Comparison of ENCODE assay signal across 8 cellular contexts in genomic region chr1:231335663-231336602, GRCh38. TPM values are rescaled to one million over a fixed set of nuclear protein-coding genes. Genes with fewer than 3 reads are reported as not detected.
A peak's percentile ranks its signal among the peaks of the same experiment; 100 is the strongest.
DNase-seq lines count a peak whose midpoint lies in the region; ATAC-seq and TF ChIP-seq lines count a peak whose summit lies in the region.

No MANE protein-coding gene starts in this region.

- CTCF ChIA-PET in CD4-positive, alpha-beta T cell (lab: Charles Lee): interaction anchor here (1.0 kb wide), 1 partner anchor 195 kb away, joined by 3 read pairs; no protein-coding TSS in a partner anchor

- peaks cover 81% of the 10 kb centered on the region for H3K79me2 ChIP-seq in MM.1S (ENCODE audit: low read length)
- H3K79me2 ChIP-seq in neural cell (replicated peaks; ENCODE audit: insufficient read depth, low read length): peaks cover 62% of the 10 kb centered on the region

- H3K4me3 ChIP-seq in MM.1S (ENCODE audit: low read length): peak overlapping the region; percentile 77
- peak overlapping the region; percentile 63 to 99 (median 92) for H3K4me3 ChIP-seq in dorsolateral prefrontal cortex
- peak overlapping the region; percentile 85 for H3K4me3 ChIP-seq in neural cell (ENCODE audit: low read length)

- H3K27ac Mint-ChIP-seq in CD4-positive, alpha-beta T cell: peak overlapping the region; percentile 100

- no peaks in the 10 kb centered on the region for H3K9me2 ChIP-seq in MM.1S (replicated peaks; ENCODE audit: insufficient read depth, low read length)
- no peaks in the 10 kb centered on the region for H3K9me2 ChIP-seq in neural cell (ENCODE audit: insufficient read depth, low read length)

- H3K4me1 ChIP-seq in MM.1S (ENCODE audit: low read length): peaks cover 39% of the 10 kb centered on the region

- TF ChIP-seq EP300 in neural cell (conservative IDR thresholded peaks at IDR 0.05; ENCODE audit: poor library complexity, severe bottlenecking): no peak

- no peak for TF ChIP-seq CTCF in CD4-positive, alpha-beta T cell (IDR thresholded peaks at IDR 0.05)
- no peak for TF ChIP-seq CTCF in MM.1S (IDR thresholded peaks at IDR 0.05; ENCODE audit: low read length)
- TF ChIP-seq CTCF in dorsolateral prefrontal cortex (IDR thresholded peaks at IDR 0.05 in 54 of 56, conservative IDR thresholded peaks at IDR 0.05 in 2 of 56; ENCODE audit: low read depth in 1 of 56, partially characterized antibody in 56 of 56): no peak
- TF ChIP-seq CTCF in neural cell (IDR thresholded peaks at IDR 0.05; ENCODE audit: poor library complexity, severe bottlenecking): no peak

- peaks cover 6% of the 10 kb centered on the region for H3F3A ChIP-seq in MM.1S (ENCODE audit: insufficient read depth, low read length)
- H3F3A ChIP-seq in neural cell (ENCODE audit: insufficient read depth, low read length, poor library complexity, severe bottlenecking): peaks cover 7% of the 10 kb centered on the region

- peaks cover 5% of the 10 kb centered on the region for H3K27me3 Mint-ChIP-seq in CD4-positive, alpha-beta T cell

- no peaks in the 10 kb centered on the region for H3K27me3 ChIP-seq in CD4-positive, alpha-beta T cell (ENCODE audit: control insufficient read depth, insufficient read depth, low read length)
- H3K27me3 ChIP-seq in MM.1S (replicated peaks; ENCODE audit: insufficient read depth, low read length) (no peaks in the 10 kb centered on the region), dorsolateral prefrontal cortex (no peaks in the 10 kb centered on the region), neural cell (ENCODE audit: insufficient read depth, low read depth, low read length) (no peaks in the 10 kb centered on the region)

- H4K20me1 ChIP-seq in MM.1S (ENCODE audit: insufficient read depth, low read length) (peaks cover 8% of the 10 kb centered on the region; the same call in 1 of the 2 replicates), neural cell (ENCODE audit: insufficient read depth) (peaks cover 3% of the 10 kb centered on the region)

- no peaks in the 10 kb centered on the region for H3K9me3 ChIP-seq in CD4-positive, alpha-beta T cell (ENCODE audit: control insufficient read depth, low read length)
- no peaks in the 10 kb centered on the region for H3K9me3 ChIP-seq in MM.1S (replicated peaks; ENCODE audit: insufficient read depth, low read length)
- H3K9me3 ChIP-seq in neural cell (ENCODE audit: low read length): no peaks in the 10 kb centered on the region

- peaks cover 87% of the 10 kb centered on the region for H3K36me3 Mint-ChIP-seq in CD4-positive, alpha-beta T cell (ENCODE audit: low read depth)

- DNase-seq in CD4-positive, alpha-beta T cell: no peak
- DNase-seq in MM.1S (no peak), dorsolateral prefrontal cortex (no peak), NCI-H128 (lab: John Stamatoyannopoulos, UW; ENCODE audit: unreplicated experiment) (no peak)
- no peak for DNase-seq in activated CD4-positive, alpha-beta T cell treated with anti-CD3 and anti-CD28 coated beads for 4 hours

- POLR2A ChIA-PET in CD4-positive, alpha-beta T cell (lab: Charles Lee): interaction anchor here (1.7 kb wide), 1 partner anchor 18 kb away, joined by 3 read pairs; no protein-coding TSS in a partner anchor

- H3K27ac ChIP-seq in CD4-positive, alpha-beta T cell (ENCODE audit: low read depth, low read length): no peak overlapping the region
- no peak overlapping the region for H3K27ac ChIP-seq in MM.1S (ENCODE audit: low read length)
- H3K27ac ChIP-seq in dorsolateral prefrontal cortex: no peak overlapping the region
- peak overlapping the region; percentile 96 for H3K27ac ChIP-seq in neural cell (ENCODE audit: low read length)

- TF ChIP-seq RAD21 in neural cell (conservative IDR thresholded peaks at IDR 0.05): no peak

- no peak for ATAC-seq in CD4-positive, alpha-beta T cell (ENCODE audit: poor library complexity)
- ATAC-seq in GM19324 (IDR thresholded peaks at IDR 0.05; ENCODE audit: low FRiP score, unreplicated experiment): no peak
- no peak for ATAC-seq in GM21737 (IDR thresholded peaks at IDR 0.05; ENCODE audit: unreplicated experiment)

- H3K36me3 ChIP-seq in MM.1S (replicated peaks; ENCODE audit: insufficient read depth, low read length) (no peaks in the 10 kb centered on the region; the same call in none of the 2 replicates), neural cell (ENCODE audit: insufficient read depth, low read length) (no peaks in the 10 kb centered on the region)

- no peak overlapping the region for H2AFZ ChIP-seq in MM.1S (ENCODE audit: low read length)
- no peak overlapping the region for H2AFZ ChIP-seq in neural cell (ENCODE audit: low read depth, low read length)

- peaks cover 82% of the 10 kb centered on the region for H3K4me1 Mint-ChIP-seq in CD4-positive, alpha-beta T cell (ENCODE audit: low read depth)

- peaks cover 9% of the 10 kb centered on the region for H3K9me3 Mint-ChIP-seq in CD4-positive, alpha-beta T cell

- intact Hi-C loops in CD4-positive, alpha-beta T cell (cut with DNase I, micrococcal nuclease): loop anchor here (2.0 to 10.0 kb wide), 6 partner anchors 86 to 694 kb away; partner anchors contain the start of genes GNPAT (in 2 of the 2), ARV1 (in 1 of the 2), COG2 (in 1 of the 2) and EGLN1 (in 1 of the 2)
- intact Hi-C loops in dorsolateral prefrontal cortex (cut with DNase I): loop anchor here (2.0 to 10.0 kb wide), 4 partner anchors 81 to 361 kb away; partner anchors contain the start of genes ARV1 (in 1 of the 2), EGLN1 (in 1 of the 2), GNPAT (in 1 of the 2) and TTC13 (in 1 of the 2)

- no peak overlapping the region for H3K9ac ChIP-seq in MM.1S (ENCODE audit: low read length)
- peak overlapping the region; percentile 96 for H3K9ac ChIP-seq in neural cell (ENCODE audit: low read length)

- H3K4me3 Mint-ChIP-seq in CD4-positive, alpha-beta T cell: peak overlapping the region; percentile 99

- H3K4me2 ChIP-seq in MM.1S (ENCODE audit: low read depth, low read length) (peak overlapping the region; percentile 89), neural cell (ENCODE audit: low read length) (peak overlapping the region; percentile 99)

TF ChIP-seq in neural cell, 6 proteins besides CTCF, POLR2A, EP300 and RAD21:
- no peak for TF ChIP-seq EZH2 (IDR thresholded peaks at IDR 0.05; ENCODE audit: borderline replicate concordance, insufficient read depth, low read length, poor library complexity, severe bottlenecking)
- TF ChIP-seq TAF1 (IDR thresholded peaks at IDR 0.05; ENCODE audit: low read depth): no peak
- no peak for TF ChIP-seq REST (IDR thresholded peaks at IDR 0.05; ENCODE audit: borderline replicate concordance)
- TF ChIP-seq POLR2AphosphoS5 (IDR thresholded peaks at IDR 0.05): no peak
- TF ChIP-seq SMC3 (conservative IDR thresholded peaks at IDR 0.05; ENCODE audit: poor library complexity): no peak
- TF ChIP-seq MXI1 (conservative IDR thresholded peaks at IDR 0.05; ENCODE audit: poor library complexity, severe bottlenecking): no peak
TF ChIP-seq in neural cell: peak in this region for 0.

RNA-seq across cellular contexts. Expression of gene EXOC8, which starts 1.7 kb away (rescaled TPM):
- total RNA-seq in CD4-positive, alpha-beta T cell: 10 to 100 TPM; 28.0 to 31.9 TPM
- total RNA-seq in dorsolateral prefrontal cortex: 10 to 100 TPM; 13.8 to 26.2 (median 20.8) TPM
- 12.9 and 16.9 TPM in 2 replicates for polyA plus RNA-seq in neural cell
- polyA minus RNA-seq in neural cell: 49.4 and 50.2 TPM in 2 replicates

RNA-seq across cellular contexts. Expression of gene SPRTN, which starts 2.2 kb away (rescaled TPM):
- 10 to 100 TPM; 27.7 to 30.9 TPM for total RNA-seq in CD4-positive, alpha-beta T cell
- total RNA-seq in dorsolateral prefrontal cortex: 10 to 100 TPM in 75 of 120 experiments, 1 to 10 TPM in 45; 6.8 to 19.2 (median 10.8) TPM
- polyA plus RNA-seq in neural cell: 11.8 and 17.3 TPM in 2 replicates
- 31.4 and 35.1 TPM in 2 replicates for polyA minus RNA-seq in neural cell
